In genomic region chr4:119946359-119946758, GRCh38 we compare ENCODE assay signal across 20 cellular contexts.
DNase-seq lines count a peak whose midpoint lies in the region; ATAC-seq and TF ChIP-seq lines count a peak whose summit lies in the region.
"Had no signal": no experiment of that assay in that cellular context is flagged by ENCODE, and none has a peak within 500 bp of the region (broad histone marks: within the 10 kb centered on the region; RNA-seq: fewer than 3 reads in every experiment).

No MANE protein-coding gene starts in this region.

- H2AK5ac ChIP-seq in IMR-90 (ENCODE audit: low read depth, low read length) = no peak overlapping the region

- H3K27ac Mint-ChIP-seq in mesothelial cell of epicardium = no peak overlapping the region
- H3K27ac Mint-ChIP-seq: CD4-positive, CD25-positive, alpha-beta regulatory T cell; H9 had no signal

- TF ChIP-seq RAD21 in IMR-90 (IDR thresholded peaks at IDR 0.05; ENCODE audit: low read length) = no peak

- no peak overlapping the region for H2BK120ac ChIP-seq in IMR-90 (ENCODE audit: low read depth, low read length)

- no peak overlapping the region; the same call in 1 of the 2 replicates for H4K5ac ChIP-seq in IMR-90 (ENCODE audit: low read depth, low read length)

- H3K9me3 Mint-ChIP-seq in mesothelial cell of epicardium = no peaks in the 10 kb centered on the region
- H3K9me3 Mint-ChIP-seq: H9 had no signal

- no peak for ATAC-seq in IMR-90 (ENCODE audit: low read depth)
- ATAC-seq: HepG2, Panc1 had no signal

- no peaks in the 10 kb centered on the region for H3K9me3 ChIP-seq in IMR-90 (ENCODE audit: control insufficient read depth, insufficient read depth, low read length)
- no peaks in the 10 kb centered on the region for H3K9me3 ChIP-seq in prostate gland

- H3K9me1 ChIP-seq in IMR-90 (ENCODE audit: insufficient read depth, low read length) = no peaks in the 10 kb centered on the region

- H3K4me1 Mint-ChIP-seq in mesothelial cell of epicardium = peaks cover 7% of the 10 kb centered on the region
- H3K4me1 Mint-ChIP-seq: CD4-positive, CD25-positive, alpha-beta regulatory T cell; H9 had no signal

- CTCF ChIA-PET in IMR-90 (lab: Yijun Ruan, JAX) = interaction anchor here (0.9 to 1.5 kb wide), 2 partner anchors 9 to 159 kb away, joined by 3 to 6 read pairs; no protein-coding TSS in a partner anchor

- POLR2A ChIA-PET in IMR-90 (lab: Charles Lee; ENCODE audit: unreplicated experiment) = no interaction called here

- WGBS in IMR-90 (ENCODE audit: extremely low coverage in 2 of 2, insufficient read length in 1 of 2), 2 experiments = 100% methylated on average over 2 of the region's 5 CpGs; no CpG with 5 or more reads in 1 of the 2 experiments
- WGBS in prostate gland = 71% methylated on average over 5 of the region's 5 CpGs

- no peak overlapping the region for H3K56ac ChIP-seq in IMR-90 (ENCODE audit: extremely low read depth, insufficient read depth, low read length)

- intact Hi-C loops in IMR-90 (cut with micrococcal nuclease) (no loop called here), prostate gland (cut with DNase I) (no loop called here)

- H2AK9ac ChIP-seq in IMR-90 (replicated peaks; ENCODE audit: low read depth, low read length, poor library complexity) = no peak overlapping the region

- dilution Hi-C loops in IMR-90 (cut with HindIII; ENCODE audit: low sequenced_read_pairs, unreplicated experiment) = no loop called here

- no peak overlapping the region for H4K8ac ChIP-seq in IMR-90 (ENCODE audit: low read depth in 2 of 2, low read length in 2 of 2)

- no peaks in the 10 kb centered on the region for H4K20me1 ChIP-seq in IMR-90 (ENCODE audit: insufficient read depth, low read length)

- H3K79me1 ChIP-seq in IMR-90 (ENCODE audit: low read depth in 1 of 2, low read length in 2 of 2) = no peaks in the 10 kb centered on the region

- H3K27me3 Mint-ChIP-seq in mesothelial cell of epicardium (ENCODE audit: low read depth) = no peaks in the 10 kb centered on the region
- H3K27me3 Mint-ChIP-seq: CD4-positive, CD25-positive, alpha-beta regulatory T cell had no signal

- H3K27ac ChIP-seq in IMR-90 (ENCODE audit: insufficient read depth, low read length) (no peak overlapping the region), prostate gland (no peak overlapping the region)
- H3K27ac ChIP-seq: GM23248, HL-60 had no signal

- H3K27me3 ChIP-seq in IMR-90 (ENCODE audit: control insufficient read depth, insufficient read depth, low read length) (no peaks in the 10 kb centered on the region), prostate gland (replicated peaks; ENCODE audit: insufficient read depth) (no peaks in the 10 kb centered on the region)

- no peak overlapping the region for H3K4me3 Mint-ChIP-seq in mesothelial cell of epicardium
- H3K4me3 Mint-ChIP-seq: CD4-positive, CD25-positive, alpha-beta regulatory T cell; H9 had no signal

- H3K18ac ChIP-seq in IMR-90 (ENCODE audit: low read depth, low read length) = no peak overlapping the region

- no peak overlapping the region for H3K9ac ChIP-seq in IMR-90 (ENCODE audit: low read depth, low read length)
- H3K9ac ChIP-seq: GM23248 had no signal

- in situ Hi-C loops in IMR-90 (cut with MboI; ENCODE audit: low sequenced_read_pairs) = no loop called here

- no peak for TF ChIP-seq CTCF in IMR-90 (conservative IDR thresholded peaks at IDR 0.05; ENCODE audit: low read depth, low read length)
- no peak for TF ChIP-seq CTCF in fibroblast of mammary gland (conservative IDR thresholded peaks at IDR 0.05; ENCODE audit: control insufficient read depth, insufficient read depth, low read depth, low read length)
- TF ChIP-seq CTCF in mesothelial cell of epicardium (IDR thresholded peaks at IDR 0.05; ENCODE audit: unreplicated experiment) = no peak
- TF ChIP-seq CTCF in prostate gland (IDR thresholded peaks at IDR 0.05) = no peak

- H3K36me3 ChIP-seq in IMR-90 (ENCODE audit: control insufficient read depth, insufficient read depth, low read length) (no peaks in the 10 kb centered on the region), prostate gland (no peaks in the 10 kb centered on the region)

- H2AFZ ChIP-seq in IMR-90 (replicated peaks; ENCODE audit: low read length, poor library complexity) = no peak overlapping the region
- H2AFZ ChIP-seq: GM23248 had no signal

- no TSS peak for BruUV-seq in IMR-90 (replicated peaks; lab: Mats Ljungman, UMichigan)

- no peak overlapping the region for H3K14ac ChIP-seq in IMR-90 (replicated peaks; ENCODE audit: low read depth, low read length)

- no peaks in the 10 kb centered on the region for H3K4me1 ChIP-seq in IMR-90 (ENCODE audit: control insufficient read depth, insufficient read depth, low read length)
- no peaks in the 10 kb centered on the region for H3K4me1 ChIP-seq in prostate gland (replicated peaks)

- H3K23ac ChIP-seq in IMR-90 (ENCODE audit: low read depth, low read length) = no peak overlapping the region

- DNase-seq in IMR-90 (peak; percentile 39), NCI-H510A (lab: John Stamatoyannopoulos, UW) (peak; percentile 4), fibroblast of mammary gland (ENCODE audit: low read depth) (peak; percentile 1), stromal cell of bone marrow (ENCODE audit: low read depth) (peak; percentile 4), mesothelial cell of epicardium (ENCODE audit: low spot score in 2 of 2, unreplicated experiment in 2 of 2) (no peak), OCI-M2 (lab: John Stamatoyannopoulos, UW; ENCODE audit: unreplicated experiment) (no peak), prostate gland (ENCODE audit: low spot score) (no peak)
- DNase-seq: CD4-positive, CD25-positive, alpha-beta regulatory T cell; DMS79 treated with DMSO at 0.1 percent for 48 hours; GM23248; H9; KBM-7; NCI-H1105; NCI-H146; NCI-H2081; NCI-H774; NK-92 treated with Interleukin-12 subunit alpha and Interleukin-12 subunit beta, amount 100 ng/mL, for 24 hours had no signal

- H4K91ac ChIP-seq in IMR-90 (ENCODE audit: insufficient read depth, low read depth, low read length) = no peak overlapping the region

- no peak overlapping the region for H3K4ac ChIP-seq in IMR-90 (ENCODE audit: low read depth, low read length)

- H3K4me3 ChIP-seq in IMR-90 (ENCODE audit: insufficient read depth, low read depth, low read length) = no peak overlapping the region
- H3K4me3 ChIP-seq in fibroblast of mammary gland (ENCODE audit: control insufficient read depth, low read depth, low read length) = no peak overlapping the region
- H3K4me3 ChIP-seq in prostate gland = no peak overlapping the region
- H3K4me3 ChIP-seq: GM23248 had no signal

- no peak overlapping the region for H2BK5ac ChIP-seq in IMR-90 (ENCODE audit: low read depth, low read length, poor library complexity, severe bottlenecking)

- no peak overlapping the region for H2BK20ac ChIP-seq in IMR-90 (ENCODE audit: low read depth, low read length)

- H3K36me3 Mint-ChIP-seq in mesothelial cell of epicardium = no peaks in the 10 kb centered on the region
- H3K36me3 Mint-ChIP-seq: CD4-positive, CD25-positive, alpha-beta regulatory T cell had no signal

- H2BK15ac ChIP-seq in IMR-90 (ENCODE audit: low read depth, low read length) = no peak overlapping the region

- H3K4me2 ChIP-seq in IMR-90 (ENCODE audit: low read depth, low read length) = no peak overlapping the region

- TF ChIP-seq POLR2A in IMR-90 (IDR thresholded peaks at IDR 0.05; ENCODE audit: low read depth, low read length) (no peak), prostate gland (IDR thresholded peaks at IDR 0.05) (no peak)

TF ChIP-seq in IMR-90, 13 proteins besides CTCF, POLR2A, EP300 and RAD21:
- TF ChIP-seq MAZ (IDR thresholded peaks at IDR 0.05; ENCODE audit: borderline replicate concordance, low read depth, low read length) (no peak), NFE2L2 (IDR thresholded peaks at IDR 0.05; ENCODE audit: low read depth, low read length) (no peak), BHLHE40 (IDR thresholded peaks at IDR 0.05; ENCODE audit: low read depth, low read length) (no peak), MAFK (IDR thresholded peaks at IDR 0.05; ENCODE audit: low read depth, low read length) (no peak), CEBPB (IDR thresholded peaks at IDR 0.05; ENCODE audit: low read depth, low read length) (no peak), USF2 (IDR thresholded peaks at IDR 0.05; ENCODE audit: low read depth, low read length) (no peak), CHD1 (IDR thresholded peaks at IDR 0.05; ENCODE audit: low read depth, low read length) (no peak), MXI1 (IDR thresholded peaks at IDR 0.05; ENCODE audit: borderline replicate concordance, low read depth, low read length) (no peak), RCOR1 (IDR thresholded peaks at IDR 0.05; ENCODE audit: insufficient replicate concordance, low read length) (no peak), RFX5 (IDR thresholded peaks at IDR 0.05; ENCODE audit: low read depth, low read length) (no peak), SMC3 (IDR thresholded peaks at IDR 0.05; ENCODE audit: low read depth, low read length) (no peak), ELK1 (IDR thresholded peaks at IDR 0.05; ENCODE audit: borderline replicate concordance, low read depth, low read length) (no peak), FOS (IDR thresholded peaks at IDR 0.05; ENCODE audit: low read depth, low read length) (no peak)
TF ChIP-seq in IMR-90: peak in this region for 0.

Comparison
In these comparisons a context has a peak if more than half of its experiments do, and no peak if none do; other contexts are left out.
1. DNase-seq: peak in IMR-90 (single experiment), NCI-H510A (single experiment), fibroblast of mammary gland (single experiment) and stromal cell of bone marrow (single experiment); none in mesothelial cell of epicardium (0 of 2), OCI-M2 (single experiment) and prostate gland (single experiment).